In the genomic region with DNA sequence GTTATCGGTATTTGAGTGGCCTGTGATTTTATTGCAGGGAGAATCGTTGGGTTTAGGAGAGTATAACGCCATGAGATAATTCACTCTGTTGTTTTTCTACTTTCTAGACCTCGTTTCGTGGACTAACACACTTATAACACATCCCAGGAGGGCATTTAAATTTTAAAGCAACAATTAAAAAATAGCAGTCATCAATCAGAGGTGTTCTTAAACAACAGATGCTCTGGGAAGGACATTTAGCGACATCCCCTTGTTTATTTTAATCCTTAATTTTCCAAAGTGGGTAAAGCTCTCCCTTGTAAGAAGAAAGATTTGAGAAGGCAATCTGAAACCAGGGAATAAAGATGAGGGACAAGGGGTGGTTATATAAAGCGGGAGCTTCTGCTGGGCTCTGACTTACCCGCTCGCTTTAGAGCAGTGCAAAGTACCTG, we compare ENCODE assay signal across 12 cellular contexts. TPM values are rescaled to one million over a fixed set of nuclear protein-coding genes. Genes with fewer than 3 reads are reported as not detected.
DNase-seq lines count a peak whose midpoint lies in the region; ATAC-seq and TF ChIP-seq lines count a peak whose summit lies in the region.
"Had no signal": no experiment of that assay in that cellular context is flagged by ENCODE, and none has a peak within 500 bp of the region (broad histone marks: within the 10 kb centered on the region; RNA-seq: fewer than 3 reads in every experiment).

No MANE protein-coding gene starts in this region.

- peak overlapping the region; percentile 99 for H3K4me3 Mint-ChIP-seq in GM23338
- peak overlapping the region; percentile 67 for H3K4me3 Mint-ChIP-seq in glutamatergic neuron (ENCODE audit: unreplicated experiment)

- H3K4me1 Mint-ChIP-seq in GM23338 (peaks cover 60% of the 10 kb centered on the region), glutamatergic neuron (ENCODE audit: low read depth, unreplicated experiment) (peaks cover 23% of the 10 kb centered on the region)

- TF ChIP-seq CTCF in GM23338 (conservative IDR thresholded peaks at IDR 0.05; ENCODE audit: low read depth in 2 of 2) (no peak), adrenal gland (IDR thresholded peaks at IDR 0.05) (no peak), glutamatergic neuron (IDR thresholded peaks at IDR 0.05; ENCODE audit: partially characterized antibody, unreplicated experiment) (no peak)

- H4K20me1 ChIP-seq in GM23338 (replicated peaks; ENCODE audit: insufficient read depth), result peaks cover 7% of the 10 kb centered on the region

- H3K27me3 Mint-ChIP-seq in GM23338 (ENCODE audit: insufficient read depth, low read depth, poor library complexity) (peaks cover 1% of the 10 kb centered on the region), glutamatergic neuron (ENCODE audit: unreplicated experiment) (peaks cover 8% of the 10 kb centered on the region)

- peaks cover 65% of the 10 kb centered on the region for H3K4me1 ChIP-seq in GM23338 (ENCODE audit: insufficient read depth)
- H3K4me1 ChIP-seq in adrenal gland (replicated peaks in 1 of 2), result peaks cover 29 to 60% of the 10 kb centered on the region in 2 donors

- no peaks in the 10 kb centered on the region; the same call in 2 of the 3 replicates for H3K9me3 Mint-ChIP-seq in GM23338
- H3K9me3 Mint-ChIP-seq in glutamatergic neuron (ENCODE audit: unreplicated experiment), result peaks cover 6% of the 10 kb centered on the region

- peaks cover 91% of the 10 kb centered on the region for H3K79me2 ChIP-seq in GM23338 (replicated peaks; ENCODE audit: insufficient read depth)

- H3K4me3 ChIP-seq in GM23338 (peak overlapping the region; percentile 81), adrenal gland (peak overlapping the region in 1 of 4 donors; percentile 75), MG63 (no peak overlapping the region)

- H3K9me3 ChIP-seq in adrenal gland (replicated peaks in 1 of 3) (no peaks in the 10 kb centered on the region), MG63 (no peaks in the 10 kb centered on the region)

- ATAC-seq in GM23338 (no peak), GM21381 (IDR thresholded peaks at IDR 0.05; ENCODE audit: unreplicated experiment) (no peak), GM19328 (IDR thresholded peaks at IDR 0.05; ENCODE audit: unreplicated experiment) (no peak)

- WGBS in adrenal gland, 4 donors, result 44 to 56% (median 51%) methylated on average over 9 of the region's 9 CpGs

- H3K36me3 ChIP-seq in GM23338 (ENCODE audit: insufficient read depth), result no peaks in the 10 kb centered on the region
- H3K36me3 ChIP-seq in adrenal gland (replicated peaks in 1 of 2), result no peaks in the 10 kb centered on the region
- H3K36me3 ChIP-seq in MG63, result no peaks in the 10 kb centered on the region

- H2AFZ ChIP-seq in GM23338, result no peak overlapping the region

- no peaks in the 10 kb centered on the region for H3K27me3 ChIP-seq in GM23338 (ENCODE audit: insufficient read depth)
- no peaks in the 10 kb centered on the region for H3K27me3 ChIP-seq in adrenal gland
- H3K27me3 ChIP-seq in MG63, result peaks cover 57% of the 10 kb centered on the region

- no peaks in the 10 kb centered on the region for H3K9me2 ChIP-seq in GM23338 (ENCODE audit: insufficient read depth)

- H3K27ac Mint-ChIP-seq in GM23338 (peak overlapping the region; percentile 34; the same call in 1 of the 2 replicates), glutamatergic neuron (ENCODE audit: unreplicated experiment) (peak overlapping the region; percentile 54)

- H3K27ac ChIP-seq in GM23338 (ENCODE audit: low read depth), result peak overlapping the region; percentile 29; the same call in 1 of the 2 replicates
- peak overlapping the region in 3 of 5 donors; percentile 32 to 65 (median 49) for H3K27ac ChIP-seq in adrenal gland

- intact Hi-C loops in adrenal gland (cut with DNase I), result no loop called here

- peak overlapping the region; percentile 80 for H3K4me2 ChIP-seq in GM23338

- TF ChIP-seq POLR2A in adrenal gland (IDR thresholded peaks at IDR 0.05), result no peak

- H3F3A ChIP-seq in GM23338 (replicated peaks; ENCODE audit: low read depth), result 0 out of 2 replicates have a peak, but pooled peaks cover 4% of the 10 kb centered on the region

- DNase-seq in GM23338 (ENCODE audit: low spot score) (no peak), adrenal gland (no peak), glutamatergic neuron (no peak), renal cortical epithelial cell (ENCODE audit: low read depth) (peak; percentile 36), ureter (ENCODE audit: low spot score) (no peak), MG63 (no peak)
- DNase-seq: DND-41, erythroblast, Kasumi-1, occipital lobe had no signal

- H3K36me3 Mint-ChIP-seq in GM23338 (ENCODE audit: low read depth) (peaks cover 35% of the 10 kb centered on the region), glutamatergic neuron (ENCODE audit: unreplicated experiment) (no peaks in the 10 kb centered on the region)

TF ChIP-seq in GM23338, 12 proteins besides CTCF, POLR2A, EP300 and RAD21 (continues in another document):
- no peak for TF ChIP-seq ZNF114 (CRISPR knock-in tag; IDR thresholded peaks at IDR 0.05)
- no peak for TF ChIP-seq CREB1 (CRISPR knock-in tag; IDR thresholded peaks at IDR 0.05; ENCODE audit: low read depth)
- TF ChIP-seq ZNF331 (CRISPR knock-in tag; IDR thresholded peaks at IDR 0.05; ENCODE audit: low read depth), result no peak
- TF ChIP-seq, protein P1, sequence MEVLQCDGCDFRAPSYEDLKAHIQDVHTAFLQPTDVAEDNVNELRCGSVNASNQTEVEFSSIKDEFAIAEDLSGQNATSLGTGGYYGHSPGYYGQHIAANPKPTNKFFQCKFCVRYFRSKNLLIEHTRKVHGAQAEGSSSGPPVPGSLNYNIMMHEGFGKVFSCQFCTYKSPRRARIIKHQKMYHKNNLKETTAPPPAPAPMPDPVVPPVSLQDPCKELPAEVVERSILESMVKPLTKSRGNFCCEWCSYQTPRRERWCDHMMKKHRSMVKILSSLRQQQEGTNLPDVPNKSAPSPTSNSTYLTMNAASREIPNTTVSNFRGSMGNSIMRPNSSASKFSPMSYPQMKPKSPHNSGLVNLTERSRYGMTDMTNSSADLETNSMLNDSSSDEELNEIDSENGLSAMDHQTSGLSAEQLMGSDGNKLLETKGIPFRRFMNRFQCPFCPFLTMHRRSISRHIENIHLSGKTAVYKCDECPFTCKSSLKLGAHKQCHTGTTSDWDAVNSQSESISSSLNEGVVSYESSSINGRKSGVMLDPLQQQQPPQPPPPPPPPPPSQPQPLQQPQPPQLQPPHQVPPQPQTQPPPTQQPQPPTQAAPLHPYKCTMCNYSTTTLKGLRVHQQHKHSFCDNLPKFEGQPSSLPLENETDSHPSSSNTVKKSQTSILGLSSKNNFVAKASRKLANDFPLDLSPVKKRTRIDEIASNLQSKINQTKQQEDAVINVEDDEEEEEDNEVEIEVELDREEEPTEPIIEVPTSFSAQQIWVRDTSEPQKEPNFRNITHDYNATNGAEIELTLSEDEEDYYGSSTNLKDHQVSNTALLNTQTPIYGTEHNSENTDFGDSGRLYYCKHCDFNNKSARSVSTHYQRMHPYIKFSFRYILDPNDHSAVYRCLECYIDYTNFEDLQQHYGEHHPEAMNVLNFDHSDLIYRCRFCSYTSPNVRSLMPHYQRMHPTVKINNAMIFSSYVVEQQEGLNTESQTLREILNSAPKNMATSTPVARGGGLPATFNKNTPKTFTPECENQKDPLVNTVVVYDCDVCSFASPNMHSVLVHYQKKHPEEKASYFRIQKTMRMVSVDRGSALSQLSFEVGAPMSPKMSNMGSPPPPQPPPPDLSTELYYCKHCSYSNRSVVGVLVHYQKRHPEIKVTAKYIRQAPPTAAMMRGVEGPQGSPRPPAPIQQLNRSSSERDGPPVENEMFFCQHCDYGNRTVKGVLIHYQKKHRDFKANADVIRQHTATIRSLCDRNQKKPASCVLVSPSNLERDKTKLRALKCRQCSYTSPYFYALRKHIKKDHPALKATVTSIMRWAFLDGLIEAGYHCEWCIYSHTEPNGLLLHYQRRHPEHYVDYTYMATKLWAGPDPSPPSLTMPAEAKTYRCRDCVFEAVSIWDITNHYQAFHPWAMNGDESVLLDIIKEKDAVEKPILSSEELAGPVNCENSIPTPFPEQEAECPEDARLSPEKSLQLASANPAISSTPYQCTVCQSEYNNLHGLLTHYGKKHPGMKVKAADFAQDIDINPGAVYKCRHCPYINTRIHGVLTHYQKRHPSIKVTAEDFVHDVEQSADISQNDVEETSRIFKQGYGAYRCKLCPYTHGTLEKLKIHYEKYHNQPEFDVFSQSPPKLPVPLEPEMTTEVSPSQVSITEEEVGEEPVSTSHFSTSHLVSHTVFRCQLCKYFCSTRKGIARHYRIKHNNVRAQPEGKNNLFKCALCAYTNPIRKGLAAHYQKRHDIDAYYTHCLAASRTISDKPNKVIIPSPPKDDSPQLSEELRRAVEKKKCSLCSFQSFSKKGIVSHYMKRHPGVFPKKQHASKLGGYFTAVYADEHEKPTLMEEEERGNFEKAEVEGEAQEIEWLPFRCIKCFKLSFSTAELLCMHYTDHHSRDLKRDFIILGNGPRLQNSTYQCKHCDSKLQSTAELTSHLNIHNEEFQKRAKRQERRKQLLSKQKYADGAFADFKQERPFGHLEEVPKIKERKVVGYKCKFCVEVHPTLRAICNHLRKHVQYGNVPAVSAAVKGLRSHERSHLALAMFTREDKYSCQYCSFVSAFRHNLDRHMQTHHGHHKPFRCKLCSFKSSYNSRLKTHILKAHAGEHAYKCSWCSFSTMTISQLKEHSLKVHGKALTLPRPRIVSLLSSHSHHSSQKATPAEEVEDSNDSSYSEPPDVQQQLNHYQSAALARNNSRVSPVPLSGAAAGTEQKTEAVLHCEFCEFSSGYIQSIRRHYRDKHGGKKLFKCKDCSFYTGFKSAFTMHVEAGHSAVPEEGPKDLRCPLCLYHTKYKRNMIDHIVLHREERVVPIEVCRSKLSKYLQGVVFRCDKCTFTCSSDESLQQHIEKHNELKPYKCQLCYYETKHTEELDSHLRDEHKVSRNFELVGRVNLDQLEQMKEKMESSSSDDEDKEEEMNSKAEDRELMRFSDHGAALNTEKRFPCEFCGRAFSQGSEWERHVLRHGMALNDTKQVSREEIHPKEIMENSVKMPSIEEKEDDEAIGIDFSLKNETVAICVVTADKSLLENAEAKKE (CRISPR knock-in tag; IDR thresholded peaks at IDR 0.05), result no peak

RNA-seq across cellular contexts. Expression of a gene that starts 4.9 kb away (rescaled TPM):
- 84.2 and 104 TPM in 2 replicates for total RNA-seq in GM23338 (2014; rRNA removed; shearing (Covaris generic))
- polyA plus RNA-seq in GM23338 (2016; fragmentation: Nextera tagmentation; extraction: Ambion mirVana), result 39.3 and 40.0 TPM in 2 replicates
- total RNA-seq in adrenal gland, result 100 to 1,000 TPM in 4 of 8 donors, 10 to 100 TPM in 4; 53.3 to 294 (median 111) TPM
- polyA plus RNA-seq in adrenal gland, result 100 to 1,000 TPM in 1 of 3 donors, 10 to 100 TPM in 2; 13.0 to 153 (median 17.3) TPM
- total RNA-seq in glutamatergic neuron (ENCODE audit: unreplicated experiment), result 98.7 TPM
- total RNA-seq in renal cortical epithelial cell, result 1.6 and 20.5 TPM in 2 replicates
- 169 TPM for total RNA-seq in ureter
- total RNA-seq in MG63 (2014; rRNA removed; shearing (Covaris generic); ENCODE audit: low replicate concordance), result 0.36 and 0.81 TPM in 2 replicates
